Comparison of ENCODE assay signal across 23 cellular contexts in the genomic region with DNA sequence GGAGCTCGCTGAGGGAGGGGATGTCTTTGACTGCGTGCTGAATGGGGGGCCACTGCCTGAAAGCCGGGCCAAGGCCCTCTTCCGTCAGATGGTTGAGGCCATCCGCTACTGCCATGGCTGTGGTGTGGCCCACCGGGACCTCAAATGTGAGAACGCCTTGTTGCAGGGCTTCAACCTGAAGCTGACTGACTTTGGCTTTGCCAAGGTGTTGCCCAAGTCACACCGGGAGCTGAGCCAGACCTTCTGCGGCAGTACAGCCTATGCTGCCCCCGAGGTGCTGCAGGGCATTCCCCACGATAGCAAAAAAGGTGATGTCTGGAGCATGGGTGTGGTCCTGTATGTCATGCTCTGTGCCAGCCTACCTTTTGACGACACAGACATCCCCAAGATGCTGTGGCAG. TPM values are rescaled to one million over a fixed set of nuclear protein-coding genes. Genes with fewer than 3 reads are reported as not detected.
DNase-seq lines count a peak whose midpoint lies in the region; ATAC-seq, FAIRE-seq and TF ChIP-seq lines count a peak whose summit lies in the region.
"Had no signal": no experiment of that assay in that cellular context is flagged by ENCODE, and none has a peak within 500 bp of the region (broad histone marks: within the 10 kb centered on the region; RNA-seq: fewer than 3 reads in every experiment).

No MANE protein-coding gene starts in this region.

- no peak overlapping the region for H3K14ac ChIP-seq in IMR-90 (replicated peaks; ENCODE audit: low read depth, low read length)

- peaks cover 39% of the 10 kb centered on the region for H3K36me3 ChIP-seq in IMR-90 (ENCODE audit: control insufficient read depth, insufficient read depth, low read length)
- peaks cover 72% of the 10 kb centered on the region for H3K36me3 ChIP-seq in K562 (ENCODE audit: control insufficient read depth, insufficient read depth, low read length)
- peaks cover 0 to 43% (median 10%) of the 10 kb centered on the region in 4 donors for H3K36me3 ChIP-seq in right lobe of liver
- H3K36me3 ChIP-seq in thyroid gland = peaks cover 25 to 28% of the 10 kb centered on the region in 2 donors

- POLR2A ChIA-PET in IMR-90 (lab: Charles Lee; ENCODE audit: unreplicated experiment) = interaction anchor here (2.1 kb wide), 1 partner anchor 12 kb away, joined by 4 read pairs; no protein-coding TSS in a partner anchor
- POLR2A ChIA-PET in K562 (lab: Yijun Ruan, JAX) = interaction anchor here (1.0 to 3.2 kb wide), 7 partner anchors 9 to 31 kb away, joined by 3 to 16 read pairs (median 8); a partner anchor contains a TSS

- H2BK20ac ChIP-seq in IMR-90 (ENCODE audit: low read depth, low read length) = no peak overlapping the region

- no peaks in the 10 kb centered on the region for H3K9me3 ChIP-seq in IMR-90 (ENCODE audit: control insufficient read depth, insufficient read depth, low read length)
- no peaks in the 10 kb centered on the region for H3K9me3 ChIP-seq in K562 (replicated peaks; ENCODE audit: control insufficient read depth, insufficient read depth, low read depth, low read length)
- no peaks in the 10 kb centered on the region for H3K9me3 ChIP-seq in right lobe of liver
- no peaks in the 10 kb centered on the region for H3K9me3 ChIP-seq in thyroid gland
- H3K9me3 ChIP-seq: Caco-2, HAP-1, Peyer's patch had no signal

- H4K91ac ChIP-seq in IMR-90 (ENCODE audit: insufficient read depth, low read depth, low read length) = no peak overlapping the region

- no peak overlapping the region for H2AK9ac ChIP-seq in IMR-90 (replicated peaks; ENCODE audit: low read depth, low read length, poor library complexity)

- H4K8ac ChIP-seq in IMR-90 (ENCODE audit: low read depth in 2 of 2, low read length in 2 of 2) = no peak overlapping the region

- no peak overlapping the region for H2BK15ac ChIP-seq in IMR-90 (ENCODE audit: low read depth, low read length)

- TF ChIP-seq POLR2A in IMR-90 (IDR thresholded peaks at IDR 0.05; ENCODE audit: low read depth, low read length) (no peak), K562 (conservative IDR thresholded peaks at IDR 0.05) (no peak), right lobe of liver (IDR thresholded peaks at IDR 0.05) (no peak), thyroid gland (IDR thresholded peaks at IDR 0.05) (no peak)

- no peak overlapping the region for H4K5ac ChIP-seq in IMR-90 (ENCODE audit: low read depth, low read length)

- H2BK5ac ChIP-seq in IMR-90 (ENCODE audit: low read depth, low read length, poor library complexity, severe bottlenecking) = no peak overlapping the region

- H3K79me2 ChIP-seq in K562 (ENCODE audit: control insufficient read depth, insufficient read depth, low read length) = no peaks in the 10 kb centered on the region

- TF ChIP-seq RAD21 in IMR-90 (IDR thresholded peaks at IDR 0.05; ENCODE audit: low read length) = no peak
- TF ChIP-seq RAD21 in K562 (CRISPR knock-in tag; conservative IDR thresholded peaks at IDR 0.05 in 1 of 2, IDR thresholded peaks at IDR 0.05 in 1 of 2) = no peak

- no peak overlapping the region for H3K56ac ChIP-seq in IMR-90 (ENCODE audit: extremely low read depth, insufficient read depth, low read length)

- no peak overlapping the region for H3K18ac ChIP-seq in IMR-90 (ENCODE audit: low read depth, low read length)

- no peak for DNase-seq in IMR-90
- DNase-seq in K562 (ENCODE audit: extremely low read depth in 1 of 4, low spot score in 3 of 4) = no peak
- peak; percentile 75 to 84 (median 82) for DNase-seq in right lobe of liver
- peak; percentile 78 to 81 for DNase-seq in thyroid gland
- DNase-seq in NCI-H2107 (lab: John Stamatoyannopoulos, UW) = no peak
- no peak for DNase-seq in A172 (ENCODE audit: low spot score)
- DNase-seq: ACHN; Caco-2; DMS153; GF-D8; KBM-7; NCI-H1417 treated with DMSO at 0.1 percent for 48 hours; NCI-H187 treated with DMSO at 0.1 percent for 48 hours; NCI-H446; NCI-H69; NK-92 treated with Interleukin-12 subunit alpha and Interleukin-12 subunit beta, amount 100 ng/mL, for 24 hours had no signal

- H3K27me3 ChIP-seq in IMR-90 (ENCODE audit: control insufficient read depth, insufficient read depth, low read length) = no peaks in the 10 kb centered on the region
- H3K27me3 ChIP-seq in K562 (ENCODE audit: control insufficient read depth in 2 of 2, insufficient read depth in 2 of 2, low read length in 2 of 2) = no peaks in the 10 kb centered on the region
- no peaks in the 10 kb centered on the region for H3K27me3 ChIP-seq in right lobe of liver
- H3K27me3 ChIP-seq in thyroid gland = no peaks in the 10 kb centered on the region
- H3K27me3 ChIP-seq: Peyer's patch had no signal

- ATAC-seq in IMR-90 (ENCODE audit: low read depth) = no peak
- ATAC-seq in K562 = no peak
- peak; percentile 61 to 73 (median 72) for ATAC-seq in right lobe of liver
- ATAC-seq in HG02623 (IDR thresholded peaks at IDR 0.05; ENCODE audit: unreplicated experiment) = no peak
- ATAC-seq: Right ventricle myocardium inferior had no signal

- BruUV-seq in IMR-90 (replicated peaks; lab: Mats Ljungman, UMichigan) = no TSS peak
- BruUV-seq in K562 (replicated peaks; lab: Mats Ljungman, UMichigan) = no TSS peak

- no peak for FAIRE-seq in K562 (lab: Jason Lieb, UNC)

- no peak overlapping the region for H2BK120ac ChIP-seq in IMR-90 (ENCODE audit: low read depth, low read length)

- peaks cover 0 to 3% of the 10 kb centered on the region in 2 experiments; a peak in 1 of 4 replicates for H3K79me1 ChIP-seq in IMR-90 (ENCODE audit: low read depth in 1 of 2, low read length in 2 of 2)

- H3K9ac ChIP-seq in IMR-90 (ENCODE audit: low read depth, low read length) (no peak overlapping the region), K562 (ENCODE audit: insufficient read depth in 1 of 2, low read depth in 2 of 2, low read length in 2 of 2) (no peak overlapping the region)

- no peak for TF ChIP-seq CTCF in IMR-90 (conservative IDR thresholded peaks at IDR 0.05; ENCODE audit: low read depth, low read length)
- no peak for TF ChIP-seq CTCF in K562 (IDR thresholded peaks at IDR 0.05 in 2 of 3, conservative IDR thresholded peaks at IDR 0.05 in 1 of 3; ENCODE audit: insufficient read depth in 2 of 3, low read depth in 1 of 3, low read length in 3 of 3)
- TF ChIP-seq CTCF in right lobe of liver (IDR thresholded peaks at IDR 0.05) = peak in 2 of 4 donors; percentile 30 to 39
- peak in 1 of 6 experiments; percentile 9 for TF ChIP-seq CTCF in thyroid gland (IDR thresholded peaks at IDR 0.05)

- no peak overlapping the region for H3K4me3 ChIP-seq in IMR-90 (ENCODE audit: insufficient read depth, low read depth, low read length)
- H3K4me3 ChIP-seq in K562 = no peak overlapping the region
- H3K4me3 ChIP-seq in right lobe of liver = no peak overlapping the region
- H3K4me3 ChIP-seq in thyroid gland (replicated peaks in 1 of 3) = no peak overlapping the region
- H3K4me3 ChIP-seq: HAP-1, Peyer's patch, SK-N-MC had no signal

- no peak overlapping the region for H3K23ac ChIP-seq in IMR-90 (ENCODE audit: low read depth, low read length)

- intact Hi-C loops in IMR-90 (cut with micrococcal nuclease) = no loop called here
- intact Hi-C loops in K562 (cut with micrococcal nuclease) = no loop called here
- intact Hi-C loops in right lobe of liver (cut with DNase I) = loop anchor here in 1 of 2 donors (10.0 kb wide), 1 partner anchor 149 kb away; no protein-coding TSS in a partner anchor
- intact Hi-C loops in thyroid gland (cut with DNase I) = no loop called here

- H3K4ac ChIP-seq in IMR-90 (ENCODE audit: low read depth, low read length) = no peak overlapping the region

- dilution Hi-C loops in IMR-90 (cut with HindIII; ENCODE audit: low sequenced_read_pairs, unreplicated experiment) = no loop called here

- H3K9me1 ChIP-seq in IMR-90 (ENCODE audit: insufficient read depth, low read length) = 0 out of 2 replicates have a peak, but pooled peaks cover 4% of the 10 kb centered on the region
- no peaks in the 10 kb centered on the region for H3K9me1 ChIP-seq in K562 (ENCODE audit: control insufficient read depth, insufficient read depth, low read length)

- no peak for TF ChIP-seq EP300 in K562 (IDR thresholded peaks at IDR 0.05; ENCODE audit: low read length)

- no peak overlapping the region for H3K4me2 ChIP-seq in IMR-90 (ENCODE audit: low read depth, low read length)
- H3K4me2 ChIP-seq in K562 (ENCODE audit: insufficient read depth, low read length) = no peak overlapping the region

- no peak overlapping the region for H2AK5ac ChIP-seq in IMR-90 (ENCODE audit: low read depth, low read length)

- H2AFZ ChIP-seq in IMR-90 (replicated peaks; ENCODE audit: low read length, poor library complexity) (peak overlapping the region; percentile 9), K562 (ENCODE audit: low read depth, low read length) (no peak overlapping the region)

- H3K27ac ChIP-seq in IMR-90 (ENCODE audit: insufficient read depth, low read length) (no peak overlapping the region), K562 (ENCODE audit: extremely low read depth, low read depth, low read length) (no peak overlapping the region), right lobe of liver (no peak overlapping the region), thyroid gland (no peak overlapping the region)
- H3K27ac ChIP-seq: C4-2B, Peyer's patch, SK-N-MC had no signal

- H3K4me1 ChIP-seq in IMR-90 (ENCODE audit: control insufficient read depth, insufficient read depth, low read length) = no peaks in the 10 kb centered on the region
- H3K4me1 ChIP-seq in K562 (replicated peaks in 1 of 2; ENCODE audit: control insufficient read depth in 2 of 2, insufficient read depth in 2 of 2, low read length in 2 of 2) = peaks cover 0 to 4% of the 10 kb centered on the region in 2 experiments; a peak in 1 of 5 replicates
- peaks cover 0 to 13% (median 6%) of the 10 kb centered on the region in 4 donors for H3K4me1 ChIP-seq in right lobe of liver
- H3K4me1 ChIP-seq in thyroid gland = peaks cover 31 to 50% of the 10 kb centered on the region in 2 donors
- H3K4me1 ChIP-seq: HAP-1 had no signal

- H4K20me1 ChIP-seq in IMR-90 (ENCODE audit: insufficient read depth, low read length) (no peaks in the 10 kb centered on the region; the same call in 1 of the 2 replicates), K562 (replicated peaks; ENCODE audit: control insufficient read depth, insufficient read depth, low read length) (no peaks in the 10 kb centered on the region)

- in situ Hi-C loops in IMR-90 (cut with MboI; ENCODE audit: low sequenced_read_pairs) (no loop called here), K562 (cut with MboI) (no loop called here)

- CTCF ChIA-PET in IMR-90 (lab: Yijun Ruan, JAX) (no interaction called here), K562 (lab: Yijun Ruan, JAX; ENCODE audit: low intra/inter-chr PET ratio) (no interaction called here)

- 91% methylated on average over 7 of the region's 12 CpGs; no CpG with 5 or more reads in 1 of the 2 experiments for WGBS in IMR-90 (ENCODE audit: extremely low coverage in 2 of 2, insufficient read length in 1 of 2), 2 experiments
- WGBS in K562 (ENCODE audit: insufficient coverage, low coverage, missing lambda C conversion rate) = 94% methylated on average over 12 of the region's 12 CpGs
- 35% methylated on average over 4 of the region's 12 CpGs for WGBS in right lobe of liver (ENCODE audit: insufficient coverage, low coverage, low lambda C conversion rate, missing lambda C conversion rate)
- WGBS in thyroid gland, 2 donors = 64 to 77% methylated on average over 8 to 10 of the region's 12 CpGs

RNA-seq across cellular contexts. Expression of a gene that starts 1.4 kb away (rescaled TPM):
- total RNA-seq in IMR-90 (2012; rRNA removed) = not detected in 2 replicates
- 0.24 and 0.96 TPM in 2 replicates for polyA plus RNA-seq in IMR-90 (2012; rRNA removed)
- 0.15 TPM in 1 of 2 replicates, not detected in the other for polyA plus RNA-seq in IMR-90 (2012; cell fraction: cytosol; rRNA removed)
- 1.7 and 2.9 TPM in 2 replicates for polyA plus RNA-seq in IMR-90 (2012; cell fraction: nucleus; rRNA removed; ENCODE audit: low replicate concordance)
- total RNA-seq in K562 (2011; cell fraction: chromatin; rRNA removed; ENCODE audit: low replicate concordance) = 22.5 and 34.3 TPM in 2 replicates
- total RNA-seq in K562 (2011; cell fraction: nucleolus; rRNA removed) = 17.5 and 20.7 TPM in 2 replicates
- 28.9 and 47.3 TPM in 2 replicates for total RNA-seq in K562 (2011; cell fraction: nucleoplasm; rRNA removed)
- total RNA-seq in K562 (2014; rRNA removed) = 0.27 and 1.8 TPM in 2 replicates
- 1.9 and 2.5 TPM in 2 replicates for total RNA-seq in K562 (2014; rRNA removed; fragmentation: Illumina TruSeq; extraction: Trizol)
- total RNA-seq in K562 (2015; rRNA removed; fragmentation: Illumina TruSeq; extraction: Trizol) = 2.8 and 4.3 TPM in 2 replicates
- total RNA-seq in K562 (2021) = 2.3 and 3.3 TPM in 2 replicates
- 2.8 and 3.6 TPM in 2 replicates for polyA plus RNA-seq in K562 (2011; rRNA removed)
- polyA plus RNA-seq in K562 (2011; cell fraction: cytosol; rRNA removed) = 1.4 and 4.1 TPM in 2 replicates
- 8.9 and 10.3 TPM in 2 replicates for polyA plus RNA-seq in K562 (2011; cell fraction: nucleus; rRNA removed)
- 1.8 and 11.1 TPM in 2 replicates for polyA plus RNA-seq in K562 (2012)
- polyA plus RNA-seq in K562 (2014; fragmentation: Illumina TruSeq; extraction: Trizol) = 1.6 and 3.2 TPM in 2 replicates
- polyA plus RNA-seq in K562 (2014; fragmentation: Nextera tagmentation; extraction: Ambion mirVana) = under 1 TPM; 0.66 to 0.82 TPM
- 1.9 and 2.2 TPM in 2 replicates for polyA plus RNA-seq in K562 (2014; rRNA removed)
- 1.8 and 1.9 TPM in 2 replicates for polyA minus RNA-seq in K562 (2011; rRNA and poly(A)+ RNA removed)
- not detected in 2 replicates for polyA minus RNA-seq in K562 (2011; cell fraction: cytosol; rRNA and poly(A)+ RNA removed)
- polyA minus RNA-seq in K562 (2011; cell fraction: nucleus; rRNA and poly(A)+ RNA removed) = 3.2 and 4.4 TPM in 2 replicates
- total RNA-seq in right lobe of liver = 1 to 10 TPM in 2 of 6 experiments, under 1 TPM in 4; 0.49 to 1.6 (median 0.85) TPM
- 1 to 10 TPM; 1.2 to 6.0 (median 2.9) TPM for total RNA-seq in thyroid gland
- total RNA-seq in A172 (2014; rRNA removed; shearing (Covaris generic)) = 0.24 TPM in 1 of 2 replicates, not detected in the other
- total RNA-seq: Daoy had no signal

RNA-seq across cellular contexts. Expression of a gene that starts 1.4 kb away (rescaled TPM):
- total RNA-seq in IMR-90 (2012; rRNA removed) (0.28 and 0.36 TPM in 2 replicates), K562 (2014; rRNA removed) (6.7 and 7.4 TPM in 2 replicates), K562 (2014; rRNA removed; fragmentation: Illumina TruSeq; extraction: Trizol) (3.6 and 4.0 TPM in 2 replicates), K562 (2015; rRNA removed; fragmentation: Illumina TruSeq; extraction: Trizol) (2.9 and 3.4 TPM in 2 replicates), K562 (2021) (11.6 and 12.7 TPM in 2 replicates), right lobe of liver (1 to 10 TPM; 1.3 to 7.8 (median 5.3) TPM), thyroid gland (10 to 100 TPM in 1 of 4 donors, 1 to 10 TPM in 3; 5.1 to 20.0 (median 7.4) TPM)
- polyA plus RNA-seq in IMR-90 (2012; rRNA removed) (3.9 and 4.3 TPM in 2 replicates), K562 (2011; rRNA removed) (10.9 and 18.6 TPM in 2 replicates), K562 (2014; fragmentation: Illumina TruSeq; extraction: Trizol) (9.5 and 9.7 TPM in 2 replicates), K562 (2014; fragmentation: Nextera tagmentation; extraction: Ambion mirVana) (under 1 TPM; 0.04 TPM), K562 (2014; rRNA removed) (17.9 and 21.6 TPM in 2 replicates)
- polyA plus RNA-seq in IMR-90 (2012; cell fraction: cytosol; rRNA removed) = 0.64 and 1.4 TPM in 2 replicates
- polyA plus RNA-seq in IMR-90 (2012; cell fraction: nucleus; rRNA removed; ENCODE audit: low replicate concordance) = 73.8 and 94.1 TPM in 2 replicates
- total RNA-seq in K562 (2011; cell fraction: chromatin; rRNA removed; ENCODE audit: low replicate concordance) = 86.3 and 131 TPM in 2 replicates
- 70.1 and 80.5 TPM in 2 replicates for total RNA-seq in K562 (2011; cell fraction: nucleolus; rRNA removed)
- total RNA-seq in K562 (2011; cell fraction: nucleoplasm; rRNA removed) = 83.9 and 97.2 TPM in 2 replicates
- polyA plus RNA-seq in K562 (2011; cell fraction: cytosol; rRNA removed) = 7.0 and 9.1 TPM in 2 replicates
- 76.1 and 118 TPM in 2 replicates for polyA plus RNA-seq in K562 (2011; cell fraction: nucleus; rRNA removed)
- 9.5 and 33.7 TPM in 2 replicates for polyA plus RNA-seq in K562 (2012)
- polyA minus RNA-seq in K562 (2011; rRNA and poly(A)+ RNA removed) = 4.5 and 5.5 TPM in 2 replicates
- polyA minus RNA-seq in K562 (2011; cell fraction: cytosol; rRNA and poly(A)+ RNA removed) = 1.1 and 1.6 TPM in 2 replicates
- polyA minus RNA-seq in K562 (2011; cell fraction: nucleus; rRNA and poly(A)+ RNA removed) = 13.0 and 14.4 TPM in 2 replicates
- 0.34 and 0.45 TPM in 2 replicates for total RNA-seq in A172 (2014; rRNA removed; shearing (Covaris generic))

RNA-seq across cellular contexts. Expression of a gene that starts 27.7 kb away (rescaled TPM):
- total RNA-seq in IMR-90 (2012; rRNA removed) (34.7 and 37.5 TPM in 2 replicates), K562 (2014; rRNA removed) (155 and 188 TPM in 2 replicates), K562 (2014; rRNA removed; fragmentation: Illumina TruSeq; extraction: Trizol) (85.0 and 89.5 TPM in 2 replicates), K562 (2015; rRNA removed; fragmentation: Illumina TruSeq; extraction: Trizol) (99.5 and 102 TPM in 2 replicates), K562 (2021) (236 and 247 TPM in 2 replicates), right lobe of liver (10 to 100 TPM in 5 of 6 experiments, 1 to 10 TPM in 1; 10.0 to 24.4 (median 14.2) TPM), thyroid gland (10 to 100 TPM; 62.1 to 97.3 (median 70.6) TPM)
- polyA plus RNA-seq in IMR-90 (2012; rRNA removed) (199 and 218 TPM in 2 replicates), K562 (2011; rRNA removed) (202 and 216 TPM in 2 replicates), K562 (2014; fragmentation: Illumina TruSeq; extraction: Trizol) (325 and 361 TPM in 2 replicates), K562 (2014; fragmentation: Nextera tagmentation; extraction: Ambion mirVana) (10 to 100 TPM; 14.7 to 14.8 TPM), K562 (2014; rRNA removed) (256 and 262 TPM in 2 replicates)
- 217 and 260 TPM in 2 replicates for polyA plus RNA-seq in IMR-90 (2012; cell fraction: cytosol; rRNA removed)
- polyA plus RNA-seq in IMR-90 (2012; cell fraction: nucleus; rRNA removed; ENCODE audit: low replicate concordance) = 68.1 and 74.1 TPM in 2 replicates
- 19.8 and 52.7 TPM in 2 replicates for total RNA-seq in K562 (2011; cell fraction: chromatin; rRNA removed; ENCODE audit: low replicate concordance)
- 56.5 and 63.0 TPM in 2 replicates for total RNA-seq in K562 (2011; cell fraction: nucleolus; rRNA removed)
- total RNA-seq in K562 (2011; cell fraction: nucleoplasm; rRNA removed) = 61.2 and 72.0 TPM in 2 replicates
- polyA plus RNA-seq in K562 (2011; cell fraction: cytosol; rRNA removed) = 300 and 303 TPM in 2 replicates
- polyA plus RNA-seq in K562 (2011; cell fraction: nucleus; rRNA removed) = 63.0 and 65.4 TPM in 2 replicates
- polyA plus RNA-seq in K562 (2012) = 99.2 and 141 TPM in 2 replicates
- polyA minus RNA-seq in K562 (2011; rRNA and poly(A)+ RNA removed) = 110 and 133 TPM in 2 replicates
- 77.4 and 89.7 TPM in 2 replicates for polyA minus RNA-seq in K562 (2011; cell fraction: cytosol; rRNA and poly(A)+ RNA removed)
- 30.2 and 47.4 TPM in 2 replicates for polyA minus RNA-seq in K562 (2011; cell fraction: nucleus; rRNA and poly(A)+ RNA removed)
- 91.0 and 91.1 TPM in 2 replicates for total RNA-seq in A172 (2014; rRNA removed; shearing (Covaris generic))

RNA-seq across cellular contexts. Expression of a gene that starts 30.5 kb away (rescaled TPM):
- total RNA-seq in IMR-90 (2012; rRNA removed) (50.8 and 60.4 TPM in 2 replicates), K562 (2014; rRNA removed) (73.1 and 81.0 TPM in 2 replicates), K562 (2014; rRNA removed; fragmentation: Illumina TruSeq; extraction: Trizol) (60.4 and 68.5 TPM in 2 replicates), K562 (2015; rRNA removed; fragmentation: Illumina TruSeq; extraction: Trizol) (44.0 and 45.1 TPM in 2 replicates), K562 (2021) (73.6 and 84.8 TPM in 2 replicates), right lobe of liver (10 to 100 TPM; 44.5 to 73.1 (median 62.1) TPM), thyroid gland (100 to 1,000 TPM in 3 of 4 donors, 10 to 100 TPM in 1; 93.0 to 132 (median 101) TPM)
- polyA plus RNA-seq in IMR-90 (2012; rRNA removed) (50.4 and 56.8 TPM in 2 replicates), K562 (2011; rRNA removed) (91.6 and 125 TPM in 2 replicates), K562 (2014; fragmentation: Illumina TruSeq; extraction: Trizol) (92.9 and 96.8 TPM in 2 replicates), K562 (2014; fragmentation: Nextera tagmentation; extraction: Ambion mirVana) (10 to 100 TPM; 10.2 to 14.7 TPM), K562 (2014; rRNA removed) (94.7 and 100 TPM in 2 replicates)
- 31.5 and 48.4 TPM in 2 replicates for polyA plus RNA-seq in IMR-90 (2012; cell fraction: cytosol; rRNA removed)
- 81.3 and 110 TPM in 2 replicates for polyA plus RNA-seq in IMR-90 (2012; cell fraction: nucleus; rRNA removed; ENCODE audit: low replicate concordance)
- 333 and 446 TPM in 2 replicates for total RNA-seq in K562 (2011; cell fraction: chromatin; rRNA removed; ENCODE audit: low replicate concordance)
- total RNA-seq in K562 (2011; cell fraction: nucleolus; rRNA removed) = 231 TPM in 2 replicates
- total RNA-seq in K562 (2011; cell fraction: nucleoplasm; rRNA removed) = 315 and 386 TPM in 2 replicates
- 59.5 and 90.3 TPM in 2 replicates for polyA plus RNA-seq in K562 (2011; cell fraction: cytosol; rRNA removed)
- 211 and 227 TPM in 2 replicates for polyA plus RNA-seq in K562 (2011; cell fraction: nucleus; rRNA removed)
- 57.3 and 88.0 TPM in 2 replicates for polyA plus RNA-seq in K562 (2012)
- polyA minus RNA-seq in K562 (2011; rRNA and poly(A)+ RNA removed) = 52.5 and 61.4 TPM in 2 replicates
- 25.3 and 34.6 TPM in 2 replicates for polyA minus RNA-seq in K562 (2011; cell fraction: cytosol; rRNA and poly(A)+ RNA removed)
- 62.3 and 95.3 TPM in 2 replicates for polyA minus RNA-seq in K562 (2011; cell fraction: nucleus; rRNA and poly(A)+ RNA removed)
- 40.6 and 53.1 TPM in 2 replicates for total RNA-seq in A172 (2014; rRNA removed; shearing (Covaris generic))

Comparison
In these comparisons a context has a peak if more than half of its experiments do, and no peak if none do; other contexts are left out.
1. ATAC-seq: peak in right lobe of liver (4 of 4); none in IMR-90 (single experiment), K562 (single experiment) and HG02623 (single experiment).
2. DNase-seq: peak in right lobe of liver (3 of 3) and thyroid gland (2 of 2); none in IMR-90 (single experiment), K562 (0 of 4), NCI-H2107 (single experiment) and A172 (single experiment).